Comparison of ENCODE assay signal across 1 cellular context in genomic region chr2:219595250-219595649, GRCh38.
TF ChIP-seq lines count a peak whose summit lies in the region.

No MANE protein-coding gene starts in this region.

TF ChIP-seq in HepG2, 621 proteins besides CTCF, POLR2A, EP300 and RAD21 (continued from another document):
- TF ChIP-seq HMGXB4 (CRISPR knock-in tag; IDR thresholded peaks at IDR 0.05; ENCODE audit: borderline replicate concordance in 1 of 2, low read depth in 1 of 2) (peak in 1 of 2 experiments; percentile 10; a peak in 1 of 4 replicates), SNAPC2 (CRISPR knock-in tag; IDR thresholded peaks at IDR 0.05) (0 out of 2 replicates have a peak, but pooled peaks have one; percentile 49), FOXO4 (CRISPR knock-in tag; conservative IDR thresholded peaks at IDR 0.05) (no peak), POLR2G (IDR thresholded peaks at IDR 0.05; ENCODE audit: low read depth, low read length) (peak; percentile 31; the same call in 1 of the 2 replicates), PAXIP1 (CRISPR knock-in tag; conservative IDR thresholded peaks at IDR 0.05) (peak; percentile 43; the same call in 1 of the 2 replicates)
- TF ChIP-seq, protein P1, sequence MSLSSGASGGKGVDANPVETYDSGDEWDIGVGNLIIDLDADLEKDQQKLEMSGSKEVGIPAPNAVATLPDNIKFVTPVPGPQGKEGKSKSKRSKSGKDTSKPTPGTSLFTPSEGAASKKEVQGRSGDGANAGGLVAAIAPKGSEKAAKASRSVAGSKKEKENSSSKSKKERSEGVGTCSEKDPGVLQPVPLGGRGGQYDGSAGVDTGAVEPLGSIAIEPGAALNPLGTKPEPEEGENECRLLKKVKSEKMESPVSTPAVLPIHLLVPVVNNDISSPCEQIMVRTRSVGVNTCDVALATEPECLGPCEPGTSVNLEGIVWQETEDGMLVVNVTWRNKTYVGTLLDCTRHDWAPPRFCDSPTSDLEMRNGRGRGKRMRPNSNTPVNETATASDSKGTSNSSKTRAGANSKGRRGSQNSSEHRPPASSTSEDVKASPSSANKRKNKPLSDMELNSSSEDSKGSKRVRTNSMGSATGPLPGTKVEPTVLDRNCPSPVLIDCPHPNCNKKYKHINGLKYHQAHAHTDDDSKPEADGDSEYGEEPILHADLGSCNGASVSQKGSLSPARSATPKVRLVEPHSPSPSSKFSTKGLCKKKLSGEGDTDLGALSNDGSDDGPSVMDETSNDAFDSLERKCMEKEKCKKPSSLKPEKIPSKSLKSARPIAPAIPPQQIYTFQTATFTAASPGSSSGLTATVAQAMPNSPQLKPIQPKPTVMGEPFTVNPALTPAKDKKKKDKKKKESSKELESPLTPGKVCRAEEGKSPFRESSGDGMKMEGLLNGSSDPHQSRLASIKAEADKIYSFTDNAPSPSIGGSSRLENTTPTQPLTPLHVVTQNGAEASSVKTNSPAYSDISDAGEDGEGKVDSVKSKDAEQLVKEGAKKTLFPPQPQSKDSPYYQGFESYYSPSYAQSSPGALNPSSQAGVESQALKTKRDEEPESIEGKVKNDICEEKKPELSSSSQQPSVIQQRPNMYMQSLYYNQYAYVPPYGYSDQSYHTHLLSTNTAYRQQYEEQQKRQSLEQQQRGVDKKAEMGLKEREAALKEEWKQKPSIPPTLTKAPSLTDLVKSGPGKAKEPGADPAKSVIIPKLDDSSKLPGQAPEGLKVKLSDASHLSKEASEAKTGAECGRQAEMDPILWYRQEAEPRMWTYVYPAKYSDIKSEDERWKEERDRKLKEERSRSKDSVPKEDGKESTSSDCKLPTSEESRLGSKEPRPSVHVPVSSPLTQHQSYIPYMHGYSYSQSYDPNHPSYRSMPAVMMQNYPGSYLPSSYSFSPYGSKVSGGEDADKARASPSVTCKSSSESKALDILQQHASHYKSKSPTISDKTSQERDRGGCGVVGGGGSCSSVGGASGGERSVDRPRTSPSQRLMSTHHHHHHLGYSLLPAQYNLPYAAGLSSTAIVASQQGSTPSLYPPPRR (CRISPR knock-in tag; IDR thresholded peaks at IDR 0.05; ENCODE audit: borderline replicate concordance) = 0 out of 2 replicates have a peak, but pooled peaks have one; percentile 23
- TF ChIP-seq, protein P2, sequence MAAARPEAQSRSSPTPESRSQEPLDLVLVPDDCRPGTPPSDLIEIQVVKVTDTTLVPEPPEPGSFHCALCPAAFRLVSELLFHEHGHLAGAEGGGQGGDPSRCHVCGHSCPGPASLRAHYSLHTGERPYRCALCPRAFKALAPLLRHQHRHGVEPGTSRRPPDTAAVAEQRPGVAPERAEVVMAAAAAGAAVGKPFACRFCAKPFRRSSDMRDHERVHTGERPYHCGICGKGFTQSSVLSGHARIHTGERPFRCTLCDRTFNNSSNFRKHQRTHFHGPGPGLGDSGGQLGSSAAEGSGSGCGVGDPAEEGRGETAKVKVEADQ (CRISPR knock-in tag; IDR thresholded peaks at IDR 0.05; ENCODE audit: borderline replicate concordance) = 0 out of 2 replicates have a peak, but pooled peaks have one; percentile 22
- TF ChIP-seq, protein P3, sequence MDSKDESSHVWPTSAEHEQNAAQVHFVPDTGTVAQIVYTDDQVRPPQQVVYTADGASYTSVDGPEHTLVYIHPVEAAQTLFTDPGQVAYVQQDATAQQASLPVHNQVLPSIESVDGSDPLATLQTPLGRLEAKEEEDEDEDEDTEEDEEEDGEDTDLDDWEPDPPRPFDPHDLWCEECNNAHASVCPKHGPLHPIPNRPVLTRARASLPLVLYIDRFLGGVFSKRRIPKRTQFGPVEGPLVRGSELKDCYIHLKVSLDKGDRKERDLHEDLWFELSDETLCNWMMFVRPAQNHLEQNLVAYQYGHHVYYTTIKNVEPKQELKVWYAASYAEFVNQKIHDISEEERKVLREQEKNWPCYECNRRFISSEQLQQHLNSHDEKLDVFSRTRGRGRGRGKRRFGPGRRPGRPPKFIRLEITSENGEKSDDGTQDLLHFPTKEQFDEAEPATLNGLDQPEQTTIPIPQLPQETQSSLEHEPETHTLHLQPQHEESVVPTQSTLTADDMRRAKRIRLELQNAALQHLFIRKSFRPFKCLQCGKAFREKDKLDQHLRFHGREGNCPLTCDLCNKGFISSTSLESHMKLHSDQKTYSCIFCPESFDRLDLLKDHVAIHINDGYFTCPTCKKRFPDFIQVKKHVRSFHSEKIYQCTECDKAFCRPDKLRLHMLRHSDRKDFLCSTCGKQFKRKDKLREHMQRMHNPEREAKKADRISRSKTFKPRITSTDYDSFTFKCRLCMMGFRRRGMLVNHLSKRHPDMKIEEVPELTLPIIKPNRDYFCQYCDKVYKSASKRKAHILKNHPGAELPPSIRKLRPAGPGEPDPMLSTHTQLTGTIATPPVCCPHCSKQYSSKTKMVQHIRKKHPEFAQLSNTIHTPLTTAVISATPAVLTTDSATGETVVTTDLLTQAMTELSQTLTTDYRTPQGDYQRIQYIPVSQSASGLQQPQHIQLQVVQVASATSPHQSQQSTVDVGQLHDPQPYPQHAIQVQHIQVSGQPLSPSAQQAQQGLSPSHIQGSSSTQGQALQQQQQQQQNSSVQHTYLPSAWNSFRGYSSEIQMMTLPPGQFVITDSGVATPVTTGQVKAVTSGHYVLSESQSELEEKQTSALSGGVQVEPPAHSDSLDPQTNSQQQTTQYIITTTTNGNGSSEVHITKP (CRISPR knock-in tag; IDR thresholded peaks at IDR 0.05; ENCODE audit: low read depth) = no peak
